Comparison of ENCODE assay signal across 24 cellular contexts in the genomic region with DNA sequence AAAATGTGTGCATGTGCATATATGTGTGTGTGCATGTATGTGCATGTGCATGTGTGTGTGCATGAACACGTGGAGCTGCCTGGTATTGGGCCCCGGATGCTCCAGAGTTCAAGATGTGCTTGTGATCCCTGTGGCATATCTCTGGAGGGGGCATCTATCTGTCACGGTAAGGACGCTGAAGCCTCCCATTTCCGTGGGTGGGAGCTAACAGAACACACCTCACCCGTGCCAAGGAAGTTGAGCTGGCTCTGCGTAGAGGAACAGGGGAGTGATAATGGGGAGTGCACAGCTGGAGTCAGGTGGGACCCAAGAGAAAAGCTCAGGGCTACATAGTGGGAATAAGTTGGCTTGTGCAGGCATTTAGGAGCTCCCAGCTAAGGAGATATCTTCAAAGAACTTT. TPM values are rescaled to one million over a fixed set of nuclear protein-coding genes. Genes with fewer than 3 reads are reported as not detected.
"Had no signal": no experiment of that assay in that cellular context is flagged by ENCODE, and none has a peak within 500 bp of the region (broad histone marks: within the 10 kb centered on the region; RNA-seq: fewer than 3 reads in every experiment).

No MANE protein-coding gene starts in this region.

- H3K27ac Mint-ChIP-seq: mesothelial cell of epicardium, natural killer cell had no signal

- ATAC-seq: natural killer cell; psoas muscle; sciatic nerve; stimulated activated naive B cell treated with anti-CD40 and anti-IgM and Interleukin-4, amounts not matched to agents 10 μg/mL and 1 μg/mL and 100 μg/mL, for 72 hours; stimulated activated naive CD8-positive, alpha-beta T cell treated with anti-CD3 and anti-CD28 coated beads, Interleukin-15, Interleukin-2, amounts not matched to agents 100 U/mL and 50 U/mL, for 24 hours had no signal

- H3K4me1 ChIP-seq: thyroid gland, transverse colon, vagina had no signal

- DNase-seq: islet precursor cell; left ventricle myocardium inferior; mesendoderm; naive B cell; natural killer cell; ovary; posterior cingulate gyrus; psoas muscle; stimulated activated CD4-positive, alpha-beta T cell treated with anti-CD3 and anti-CD28 coated beads, Interleukin-12 subunit alpha, Interleukin-12 subunit beta, amount 100 ng/mL, for 4 hours; stimulated activated CD4-positive, alpha-beta T cell treated with anti-CD3 and anti-CD28 coated beads, Interleukin-15, amount 100 ng/mL, for 24 hours; stimulated activated CD4-positive, alpha-beta T cell treated with anti-CD3 and anti-CD28 coated beads, Interleukin-2, amount 100 ng/mL, for 24 hours; stimulated activated CD4-positive, alpha-beta T cell treated with anti-CD3 and anti-CD28 coated beads, Interleukin-4, amount 100 ng/mL, for 1 hour; stimulated activated naive B cell treated with anti-CD40 and anti-IgM and Interleukin-4, amounts not matched to agents 10 μg/mL and 1 μg/mL and 100 μg/mL, for 72 hours; stimulated activated naive CD8-positive, alpha-beta T cell treated with anti-CD3 and anti-CD28 coated beads, Interleukin-15, Interleukin-2, amounts not matched to agents 100 U/mL and 50 U/mL, for 24 hours; stomach; testis; thyroid gland; transverse colon; upper lobe of left lung had no signal

- H3K36me3 Mint-ChIP-seq: naive B cell, natural killer cell had no signal

- H3K9me3 Mint-ChIP-seq: mesothelial cell of epicardium; naive B cell; natural killer cell; stimulated activated naive B cell treated with anti-CD40 and anti-IgM and Interleukin-4, amounts not matched to agents 10 μg/mL and 1 μg/mL and 100 μg/mL, for 72 hours had no signal

- H3K36me3 ChIP-seq: ovary, thyroid gland, transverse colon, vagina had no signal

- H3K27me3 Mint-ChIP-seq: naive B cell; stimulated activated naive B cell treated with anti-CD40 and anti-IgM and Interleukin-4, amounts not matched to agents 10 μg/mL and 1 μg/mL and 100 μg/mL, for 72 hours had no signal

- H3K4me1 Mint-ChIP-seq: mesothelial cell of epicardium had no signal

- H3K4me3 Mint-ChIP-seq: mesothelial cell of epicardium, naive B cell, natural killer cell had no signal

- H3K27me3 ChIP-seq: ovary, stomach, testis, thyroid gland, transverse colon, upper lobe of left lung, vagina had no signal

- H3K27ac ChIP-seq: left ventricle myocardium inferior, ovary, psoas muscle, skin epidermis, stomach, testis, thyroid gland, transverse colon, upper lobe of left lung, vagina had no signal

- H3K4me3 ChIP-seq: left ventricle myocardium inferior, lung, ovary, psoas muscle, skin epidermis, stomach, testis, thyroid gland, transverse colon, upper lobe of left lung, vagina had no signal

- H3K9me3 ChIP-seq: left ventricle myocardium inferior, ovary, psoas muscle, stomach, testis, thyroid gland, transverse colon, upper lobe of left lung, vagina had no signal

RNA-seq across cellular contexts. Expression of gene EXOC3L1, which starts 21.7 kb away (rescaled TPM):
- total RNA-seq: natural killer cell had no signal
